19 cellular contexts compared by ENCODE assay signal in genomic region chr2:69308338-69308737, GRCh38.
DNase-seq lines count a peak whose midpoint lies in the region; ATAC-seq, FAIRE-seq and TF ChIP-seq lines count a peak whose summit lies in the region.
"Had no signal": no experiment of that assay in that cellular context is flagged by ENCODE, and none has a peak within 500 bp of the region (broad histone marks: within the 10 kb centered on the region; RNA-seq: fewer than 3 reads in every experiment).

No MANE protein-coding gene starts in this region.

- no peak overlapping the region for H3K4me3 ChIP-seq in HepG2 (replicated peaks in 1 of 3; ENCODE audit: insufficient read depth in 1 of 3, low read depth in 2 of 3, low read length in 3 of 3)
- no peak overlapping the region for H3K4me3 ChIP-seq in right lobe of liver
- no peak overlapping the region for H3K4me3 ChIP-seq in lower lobe of right lung
- H3K4me3 ChIP-seq in smooth muscle cell, result no peak overlapping the region
- H3K4me3 ChIP-seq: HAP-1, neural progenitor cell, thyroid gland had no signal

- no peaks in the 10 kb centered on the region for H3K36me3 ChIP-seq in HepG2 (replicated peaks in 1 of 2; ENCODE audit: control insufficient read depth in 1 of 2, insufficient read depth in 2 of 2, low read length in 2 of 2)
- no peaks in the 10 kb centered on the region for H3K36me3 ChIP-seq in right lobe of liver
- H3K36me3 ChIP-seq in lower lobe of right lung, result no peaks in the 10 kb centered on the region
- H3K36me3 ChIP-seq in smooth muscle cell (ENCODE audit: low read depth), result peaks cover 5% of the 10 kb centered on the region
- H3K36me3 ChIP-seq: HAP-1, neural progenitor cell, thyroid gland had no signal

- H3K4me2 ChIP-seq in HepG2 (ENCODE audit: low read depth, low read length), result no peak overlapping the region
- no peak overlapping the region for H3K4me2 ChIP-seq in smooth muscle cell
- H3K4me2 ChIP-seq: neural progenitor cell had no signal

- TF ChIP-seq RAD21 in HepG2 (CRISPR knock-in tag; IDR thresholded peaks at IDR 0.05), result no peak

- DNase-seq in HepG2 (ENCODE audit: low spot score) (no peak), right lobe of liver (no peak), lower lobe of right lung (no peak), smooth muscle cell (lab: John Stamatoyannopoulos, UW; ENCODE audit: unreplicated experiment) (no peak), GM12892 (ENCODE audit: insufficient read length) (no peak), GM19239 (ENCODE audit: insufficient read length, low spot score) (no peak)
- DNase-seq: activated CD4-positive, alpha-beta memory T cell treated with anti-CD3 and anti-CD28 coated beads for 36 hours; activated T-cell treated with anti-CD3 and anti-CD28 coated beads, Interleukin-2, amount 50 U/mL, for 4 hours; dorsolateral prefrontal cortex; erythroblast; Karpas-422; NCI-H1105 treated with DMSO at 0.1 percent for 48 hours; stimulated activated CD4-positive, alpha-beta T cell treated with anti-CD3 and anti-CD28 coated beads, Interleukin-4, amount 100 ng/mL, for 1 hour; thyroid gland had no signal

- TF ChIP-seq EP300 in HepG2 (IDR thresholded peaks at IDR 0.05; ENCODE audit: low read depth in 2 of 2, low read length in 2 of 2) (no peak), HepG2 (CRISPR knock-in tag; IDR thresholded peaks at IDR 0.05; ENCODE audit: borderline replicate concordance) (no peak)

- CTCF ChIA-PET in HepG2 (lab: Yijun Ruan, JAX; ENCODE audit: low intra/inter-chr PET ratio, low total read pairs), result interaction anchor here (1.7 to 3.3 kb wide), 3 partner anchors 282 to 365 kb away, joined by 9 to 37 read pairs (median 13); partner anchors contain the start of gene ANTXR1

- POLR2A ChIA-PET in HepG2 (lab: Yijun Ruan, JAX), result interaction anchor here (1.2 kb wide), 1 partner anchor 130 kb away, joined by 3 read pairs; no protein-coding TSS in a partner anchor

- H3K4me1 ChIP-seq in HepG2 (ENCODE audit: insufficient read depth, low read length), result peaks cover 16% of the 10 kb centered on the region
- H3K4me1 ChIP-seq in right lobe of liver, result peaks cover 0 to 12% (median 3%) of the 10 kb centered on the region in 4 donors
- peaks cover 50% of the 10 kb centered on the region for H3K4me1 ChIP-seq in lower lobe of right lung
- H3K4me1 ChIP-seq in smooth muscle cell (ENCODE audit: low read depth), result peaks cover 10% of the 10 kb centered on the region

- WGBS in HepG2 (ENCODE audit: low lambda C conversion rate), result over 99% methylated on average over 8 of the region's 8 CpGs
- WGBS in right lobe of liver (ENCODE audit: insufficient coverage, low coverage, low lambda C conversion rate, missing lambda C conversion rate), result 60% methylated on average over 2 of the region's 8 CpGs
- WGBS in smooth muscle cell (ENCODE audit: low lambda C conversion rate), result 90% methylated on average over 8 of the region's 8 CpGs

- no peak for TF ChIP-seq CTCF in HepG2 (CRISPR knock-in tag; IDR thresholded peaks at IDR 0.05)
- no peak for TF ChIP-seq CTCF in right lobe of liver (IDR thresholded peaks at IDR 0.05)
- TF ChIP-seq CTCF in lower lobe of right lung (IDR thresholded peaks at IDR 0.05), result no peak
- TF ChIP-seq CTCF in smooth muscle cell (IDR thresholded peaks at IDR 0.05; ENCODE audit: borderline replicate concordance, insufficient read depth, poor library complexity, severe bottlenecking), result no peak

- intact Hi-C loops in HepG2 (cut with micrococcal nuclease; ENCODE audit: unreplicated experiment), result no loop called here
- intact Hi-C loops in right lobe of liver (cut with DNase I), result loop anchor here in 1 of 2 donors (5.0 kb wide), 1 partner anchor 286 kb away; no protein-coding TSS in a partner anchor
- intact Hi-C loops in lower lobe of right lung (cut with DNase I), result no loop called here

- in situ Hi-C loops in HepG2 (cut with HindIII; ENCODE audit: extremely low pct_ligation_motif_present, low pct_unique_long_range_greater_than_20kb), result loop anchor here (5.0 to 10.0 kb wide), 2 partner anchors 291 to 364 kb away; no protein-coding TSS in a partner anchor

- H3K9me3 ChIP-seq in HepG2 (ENCODE audit: low read length) (peaks cover 15% of the 10 kb centered on the region; the same call in 1 of the 2 replicates), right lobe of liver (no peaks in the 10 kb centered on the region), lower lobe of right lung (peaks cover 6% of the 10 kb centered on the region), smooth muscle cell (replicated peaks; ENCODE audit: low read depth) (no peaks in the 10 kb centered on the region)
- H3K9me3 ChIP-seq: HAP-1, thyroid gland had no signal

- H4K20me1 ChIP-seq in HepG2 (ENCODE audit: insufficient read depth, low read length), result no peaks in the 10 kb centered on the region
- H4K20me1 ChIP-seq in smooth muscle cell (ENCODE audit: low read depth), result no peaks in the 10 kb centered on the region

- no peak overlapping the region for H3K27ac ChIP-seq in HepG2 (ENCODE audit: extremely low read length, insufficient read depth, low read length)
- H3K27ac ChIP-seq in right lobe of liver, result no peak overlapping the region
- H3K27ac ChIP-seq in lower lobe of right lung, result peak overlapping the region; percentile 85
- H3K27ac ChIP-seq in smooth muscle cell (ENCODE audit: low read depth), result peak overlapping the region; percentile 92
- H3K27ac ChIP-seq: neural progenitor cell had no signal

- H3K79me2 ChIP-seq in HepG2 (ENCODE audit: insufficient read depth, low read length) (no peaks in the 10 kb centered on the region), smooth muscle cell (ENCODE audit: low read depth) (no peaks in the 10 kb centered on the region)

- no peak overlapping the region for H2AFZ ChIP-seq in HepG2 (ENCODE audit: low read length)
- no peak overlapping the region for H2AFZ ChIP-seq in smooth muscle cell (ENCODE audit: low read depth)
- H2AFZ ChIP-seq: neural progenitor cell had no signal

- BruUV-seq in HepG2 (replicated peaks; lab: Mats Ljungman, UMichigan), result no TSS peak

- H3K9ac ChIP-seq in HepG2 (ENCODE audit: insufficient read depth, low read depth, low read length), result no peak overlapping the region
- H3K9ac ChIP-seq in smooth muscle cell (ENCODE audit: low read depth), result no peak overlapping the region
- H3K9ac ChIP-seq: neural progenitor cell had no signal

- FAIRE-seq in HepG2 (lab: Jason Lieb, UNC), result no peak
- no peak for FAIRE-seq in GM12892 (lab: Jason Lieb, UNC)
- no peak for FAIRE-seq in GM19239 (lab: Jason Lieb, UNC)
- FAIRE-seq: GM18507 had no signal

- no peak for TF ChIP-seq POLR2A in HepG2 (IDR thresholded peaks at IDR 0.05; ENCODE audit: insufficient read depth in 1 of 2, low read depth in 2 of 2, low read length in 2 of 2)
- TF ChIP-seq POLR2A in right lobe of liver (IDR thresholded peaks at IDR 0.05), result no peak
- TF ChIP-seq POLR2A in GM12892 (IDR thresholded peaks at IDR 0.05; ENCODE audit: low read depth, low read length), result no peak

- H3K27me3 ChIP-seq in HepG2 (ENCODE audit: control insufficient read depth in 1 of 2, insufficient read depth in 2 of 2, low read length in 2 of 2) (no peaks in the 10 kb centered on the region), right lobe of liver (peaks cover 0 to 5% of the 10 kb centered on the region in 2 donors), lower lobe of right lung (ENCODE audit: low read depth) (peaks cover 10% of the 10 kb centered on the region), smooth muscle cell (ENCODE audit: low read depth) (no peaks in the 10 kb centered on the region)
- H3K27me3 ChIP-seq: thyroid gland had no signal

- peak; percentile 2; the same call in 1 of the 3 replicates for ATAC-seq in HepG2
- ATAC-seq in right lobe of liver, result no peak
- ATAC-seq in lower lobe of right lung, result no peak
- ATAC-seq in HG03280 (IDR thresholded peaks at IDR 0.05; ENCODE audit: unreplicated experiment), result no peak
- ATAC-seq in HG02884 (IDR thresholded peaks at IDR 0.05; ENCODE audit: unreplicated experiment), result no peak
- ATAC-seq: activated T-cell treated with anti-CD3 and anti-CD28 coated beads, Interleukin-2, amount 50 U/mL, for 4 hours had no signal

- peaks cover 40% of the 10 kb centered on the region for H3F3A ChIP-seq in smooth muscle cell (ENCODE audit: low read depth)

TF ChIP-seq in HepG2, 621 proteins besides CTCF, POLR2A, EP300 and RAD21 (continues in another document):
- TF ChIP-seq, protein P1, sequence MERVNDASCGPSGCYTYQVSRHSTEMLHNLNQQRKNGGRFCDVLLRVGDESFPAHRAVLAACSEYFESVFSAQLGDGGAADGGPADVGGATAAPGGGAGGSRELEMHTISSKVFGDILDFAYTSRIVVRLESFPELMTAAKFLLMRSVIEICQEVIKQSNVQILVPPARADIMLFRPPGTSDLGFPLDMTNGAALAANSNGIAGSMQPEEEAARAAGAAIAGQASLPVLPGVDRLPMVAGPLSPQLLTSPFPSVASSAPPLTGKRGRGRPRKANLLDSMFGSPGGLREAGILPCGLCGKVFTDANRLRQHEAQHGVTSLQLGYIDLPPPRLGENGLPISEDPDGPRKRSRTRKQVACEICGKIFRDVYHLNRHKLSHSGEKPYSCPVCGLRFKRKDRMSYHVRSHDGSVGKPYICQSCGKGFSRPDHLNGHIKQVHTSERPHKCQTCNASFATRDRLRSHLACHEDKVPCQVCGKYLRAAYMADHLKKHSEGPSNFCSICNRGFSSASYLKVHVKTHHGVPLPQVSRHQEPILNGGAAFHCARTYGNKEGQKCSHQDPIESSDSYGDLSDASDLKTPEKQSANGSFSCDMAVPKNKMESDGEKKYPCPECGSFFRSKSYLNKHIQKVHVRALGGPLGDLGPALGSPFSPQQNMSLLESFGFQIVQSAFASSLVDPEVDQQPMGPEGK (CRISPR knock-in tag; IDR thresholded peaks at IDR 0.05), result no peak
- TF ChIP-seq CEBPG (CRISPR knock-in tag; IDR thresholded peaks at IDR 0.05), result no peak
- TF ChIP-seq ZNF17 (CRISPR knock-in tag; IDR thresholded peaks at IDR 0.05), result no peak
- TF ChIP-seq SIN3B (IDR thresholded peaks at IDR 0.05; ENCODE audit: low read length), result no peak
- TF ChIP-seq NFKBIZ (CRISPR knock-in tag; IDR thresholded peaks at IDR 0.05), result no peak
- TF ChIP-seq SP4 (CRISPR knock-in tag; IDR thresholded peaks at IDR 0.05), result no peak
- no peak for TF ChIP-seq HDAC1 (CRISPR knock-in tag; IDR thresholded peaks at IDR 0.05)
- no peak for TF ChIP-seq ZNF770 (CRISPR knock-in tag; IDR thresholded peaks at IDR 0.05)

Comparison
In these comparisons a context has a peak if more than half of its experiments do, and no peak if none do; other contexts are left out.
1. H3K27ac ChIP-seq: peak in lower lobe of right lung (single experiment) and smooth muscle cell (single experiment); none in HepG2 (single experiment) and right lobe of liver (0 of 3).